In genomic region chr15:98722209-98722608, GRCh38 we compare ENCODE assay signal across 16 cellular contexts.
"Had no signal": no experiment of that assay in that cellular context is flagged by ENCODE, and none has a peak within 500 bp of the region (broad histone marks: within the 10 kb centered on the region; RNA-seq: fewer than 3 reads in every experiment).

No MANE protein-coding gene starts in this region.

- H3K27ac Mint-ChIP-seq: activated CD4-positive, alpha-beta memory T cell treated with anti-CD3 and anti-CD28 coated beads, Interleukin-2, amount 10 ng/mL, durations not matched to agents 7 days and 5 days; activated CD4-positive, alpha-beta T cell treated with anti-CD3 and anti-CD28 coated beads for 36 hours; stimulated activated naive B cell treated with anti-CD40 and anti-IgM and Interleukin-4, amounts not matched to agents 10 μg/mL and 1 μg/mL and 100 μg/mL, for 72 hours; T-cell had no signal

- H3K27me3 Mint-ChIP-seq: activated CD4-positive, alpha-beta memory T cell treated with anti-CD3 and anti-CD28 coated beads, Interleukin-2, amount 10 ng/mL, durations not matched to agents 7 days and 5 days; activated CD4-positive, alpha-beta T cell treated with anti-CD3 and anti-CD28 coated beads for 36 hours; stimulated activated naive B cell treated with anti-CD40 and anti-IgM and Interleukin-4, amounts not matched to agents 10 μg/mL and 1 μg/mL and 100 μg/mL, for 72 hours had no signal

- H3K9me3 Mint-ChIP-seq: activated CD4-positive, alpha-beta memory T cell treated with anti-CD3 and anti-CD28 coated beads, Interleukin-2, amount 10 ng/mL, durations not matched to agents 7 days and 5 days; stimulated activated naive B cell treated with anti-CD40 and anti-IgM and Interleukin-4, amounts not matched to agents 10 μg/mL and 1 μg/mL and 100 μg/mL, for 72 hours; T-cell had no signal

- DNase-seq: activated CD4-positive, alpha-beta memory T cell treated with anti-CD3 and anti-CD28 coated beads, Interleukin-2, amount 10 ng/mL, durations not matched to agents 7 days and 5 days; activated CD4-positive, alpha-beta T cell treated with anti-CD3 and anti-CD28 coated beads for 36 hours; activated gamma-delta T cell; activated T-cell treated with anti-CD3 and anti-CD28 coated beads, Interleukin-2, amount 50 U/mL, for 48 hours; body of pancreas; dermis blood vessel endothelial cell; posterior cingulate gyrus; right lobe of liver; spleen; stimulated activated CD4-positive, alpha-beta T cell treated with anti-CD3 and anti-CD28 coated beads, Interleukin-1b, Interleukin-23, amount 100 ng/mL, for 48 hours; stimulated activated naive B cell treated with anti-CD40 and anti-IgM and Interleukin-4, amounts not matched to agents 10 μg/mL and 1 μg/mL and 100 μg/mL, for 72 hours; T-cell had no signal

- H3K27ac ChIP-seq: body of pancreas, neutrophil, right lobe of liver, spleen, tibial nerve, VCaP had no signal

- H3K27me3 ChIP-seq: body of pancreas, neutrophil, right lobe of liver, spleen, tibial nerve had no signal

- H3K4me3 Mint-ChIP-seq: activated CD4-positive, alpha-beta memory T cell treated with anti-CD3 and anti-CD28 coated beads, Interleukin-2, amount 10 ng/mL, durations not matched to agents 7 days and 5 days; activated CD4-positive, alpha-beta T cell treated with anti-CD3 and anti-CD28 coated beads for 36 hours; stimulated activated naive B cell treated with anti-CD40 and anti-IgM and Interleukin-4, amounts not matched to agents 10 μg/mL and 1 μg/mL and 100 μg/mL, for 72 hours had no signal

- H3K4me3 ChIP-seq: body of pancreas, right lobe of liver, spleen, tibial nerve had no signal

- H3K9me3 ChIP-seq: body of pancreas, neutrophil, right lobe of liver, spleen, tibial nerve had no signal

- H3K36me3 ChIP-seq: neutrophil, right lobe of liver, spleen, tibial nerve had no signal

- FAIRE-seq: islet of Langerhans had no signal

- H3K36me3 Mint-ChIP-seq: stimulated activated naive B cell treated with anti-CD40 and anti-IgM and Interleukin-4, amounts not matched to agents 10 μg/mL and 1 μg/mL and 100 μg/mL, for 72 hours had no signal

- H3K4me1 ChIP-seq: right lobe of liver had no signal
